Comparison of ENCODE assay signal across 26 cellular contexts in genomic region chr7:1274876-1275684, GRCh38. TPM values are rescaled to one million over a fixed set of nuclear protein-coding genes. Genes with fewer than 3 reads are reported as not detected.
DNase-seq lines count a peak whose midpoint lies in the region; ATAC-seq, FAIRE-seq and TF ChIP-seq lines count a peak whose summit lies in the region.
"Had no signal": no experiment of that assay in that cellular context is flagged by ENCODE, and none has a peak within 500 bp of the region (broad histone marks: within the 10 kb centered on the region; RNA-seq: fewer than 3 reads in every experiment).

No MANE protein-coding gene starts in this region.

- POLR2A ChIA-PET in SK-N-SH (lab: Yijun Ruan, JAX): no interaction called here

- no peaks in the 10 kb centered on the region for H4K20me1 ChIP-seq in SK-N-SH (ENCODE audit: insufficient read depth)

- H3K9ac ChIP-seq in SK-N-SH: no peak overlapping the region

- no peak for TF ChIP-seq RAD21 in SK-N-SH (IDR thresholded peaks at IDR 0.05; ENCODE audit: low read length)

- 16% methylated on average over 33 of the region's 39 CpGs for WGBS in SK-N-SH (ENCODE audit: low lambda C conversion rate)
- WGBS in psoas muscle, 3 donors: 58 to 61% (median 61%) methylated on average over 31 to 39 of the region's 39 CpGs

- no peak overlapping the region for H3K4me2 ChIP-seq in SK-N-SH
- H3K4me2 ChIP-seq: GM23338 had no signal

- ATAC-seq in SK-N-SH treated with all-trans-retinoic acid at 6 μM for 48 hours (no peak; the same call in 2 of the 3 replicates), psoas muscle (no peak)
- ATAC-seq: GM23338 had no signal

- H3K27me3 ChIP-seq in SK-N-SH (ENCODE audit: insufficient read depth) (peaks cover 72% of the 10 kb centered on the region), psoas muscle (ENCODE audit: insufficient read depth in 3 of 3, low read length in 2 of 3) (peaks cover 0 to 58% (median 11%) of the 10 kb centered on the region in 3 donors)
- H3K27me3 ChIP-seq: MG63 had no signal

- CTCF ChIA-PET in SK-N-SH (lab: Yijun Ruan, JAX): interaction anchor here (0.7 to 2.0 kb wide), 5 partner anchors 12 to 158 kb away, joined by 3 to 5 read pairs (median 3); no protein-coding TSS in a partner anchor

- H3K4me1 ChIP-seq in SK-N-SH (ENCODE audit: control insufficient read depth in 1 of 2, insufficient read depth in 2 of 2, low read depth in 1 of 2, low read length in 1 of 2) (no peaks in the 10 kb centered on the region), psoas muscle (no peaks in the 10 kb centered on the region)

- H3K9me3 ChIP-seq in SK-N-SH (no peaks in the 10 kb centered on the region), psoas muscle (no peaks in the 10 kb centered on the region)
- H3K9me3 ChIP-seq: MG63 had no signal

- H3K4me3 ChIP-seq in SK-N-SH (ENCODE audit: low read depth in 2 of 2, low read length in 1 of 2): no peak overlapping the region
- H3K4me3 ChIP-seq in psoas muscle: no peak overlapping the region
- H3K4me3 ChIP-seq: GM23338, MG63 had no signal

- H3K27ac ChIP-seq in SK-N-SH (ENCODE audit: low read depth in 2 of 2, low read length in 1 of 2) (no peak overlapping the region), psoas muscle (no peak overlapping the region)
- H3K27ac ChIP-seq: HL-60 had no signal

- H3K79me2 ChIP-seq in SK-N-SH (ENCODE audit: insufficient read depth): no peaks in the 10 kb centered on the region

- no peak for FAIRE-seq in frontal cortex (lab: Jason Lieb, UNC)
- FAIRE-seq: A204.1, GM12891, GM18507 had no signal

- DNase-seq in SK-N-SH: peak; percentile 71
- DNase-seq in NCI-H2171 (lab: John Stamatoyannopoulos, UW): peak; percentile 77
- peak; percentile 61 to 62 for DNase-seq in frontal cortex (ENCODE audit: low spot score in 2 of 2)
- DNase-seq in psoas muscle: peak; percentile 4 to 34
- DNase-seq in activated CD4-positive, alpha-beta T cell treated with anti-CD3 and anti-CD28 coated beads, Interleukin-2, amount 50 U/mL, for 1 hour: no peak
- no peak for DNase-seq in dermis blood vessel endothelial cell
- DNase-seq: CD4-positive, alpha-beta T cell; DMS53; EL; HCEC 1CT; Kasumi-1; MG63; NCI-H1048; NCI-H2029 treated with DMSO at 0.1 percent for 48 hours; NCI-H510A; NCI-H82; OCI-M1; SHP77 treated with DMSO at 0.1 percent for 48 hours had no signal

- H3F3A ChIP-seq in SK-N-SH (replicated peaks; ENCODE audit: insufficient read depth): no peaks in the 10 kb centered on the region

- intact Hi-C loops in psoas muscle (cut with DNase I): no loop called here

- TF ChIP-seq EP300 in SK-N-SH (IDR thresholded peaks at IDR 0.05; ENCODE audit: borderline replicate concordance in 1 of 2, low read depth in 1 of 2, low read length in 1 of 2): no peak

- TF ChIP-seq CTCF in SK-N-SH (IDR thresholded peaks at IDR 0.05) (no peak), psoas muscle (IDR thresholded peaks at IDR 0.05) (no peak)

- H3K36me3 ChIP-seq in SK-N-SH (replicated peaks in 1 of 2; ENCODE audit: control insufficient read depth in 1 of 2, insufficient read depth in 2 of 2, low read length in 1 of 2) (no peaks in the 10 kb centered on the region), psoas muscle (ENCODE audit: insufficient read depth in 1 of 2, low read depth in 1 of 2) (no peaks in the 10 kb centered on the region)
- H3K36me3 ChIP-seq: MG63 had no signal

- no peaks in the 10 kb centered on the region for H3K9me2 ChIP-seq in SK-N-SH

- no peak overlapping the region for H2AFZ ChIP-seq in SK-N-SH (ENCODE audit: low read depth)
- H2AFZ ChIP-seq: GM23338 had no signal

TF ChIP-seq in SK-N-SH, 30 proteins besides CTCF, POLR2A, EP300 and RAD21:
- TF ChIP-seq FOXJ3 (CRISPR knock-in tag; IDR thresholded peaks at IDR 0.05) (no peak), GABPA (IDR thresholded peaks at IDR 0.05; ENCODE audit: low read depth) (no peak), ZBTB33 (IDR thresholded peaks at IDR 0.05; ENCODE audit: borderline replicate concordance, low read depth) (no peak), RCOR1 (IDR thresholded peaks at IDR 0.05; ENCODE audit: low read length) (no peak), TCF12 (IDR thresholded peaks at IDR 0.05) (no peak)

TF ChIP-seq in SK-N-SH treated with all-trans-retinoic acid at 6 μM for 48 hours, 23 proteins besides CTCF, POLR2A, EP300 and RAD21:
- TF ChIP-seq CSDC2 (CRISPR knock-in tag; IDR thresholded peaks at IDR 0.05) (no peak), PPARA (CRISPR knock-in tag; IDR thresholded peaks at IDR 0.05; ENCODE audit: borderline replicate concordance) (no peak), CSRNP3 (CRISPR knock-in tag; IDR thresholded peaks at IDR 0.05) (no peak), ZFP30 (CRISPR knock-in tag; IDR thresholded peaks at IDR 0.05) (no peak), RARB (CRISPR knock-in tag; IDR thresholded peaks at IDR 0.05) (no peak), TOX (CRISPR knock-in tag; IDR thresholded peaks at IDR 0.05; ENCODE audit: borderline replicate concordance) (no peak), BACH2 (CRISPR knock-in tag; IDR thresholded peaks at IDR 0.05; ENCODE audit: borderline replicate concordance) (no peak), GLIS3 (CRISPR knock-in tag; IDR thresholded peaks at IDR 0.05) (no peak), ZNF8 (CRISPR knock-in tag; IDR thresholded peaks at IDR 0.05) (no peak), ZC3H10 (CRISPR knock-in tag; IDR thresholded peaks at IDR 0.05) (no peak), ZFP3 (CRISPR knock-in tag; IDR thresholded peaks at IDR 0.05) (no peak)

RNA-seq across cellular contexts. Expression of gene UNCX, which starts 42.4 kb away (rescaled TPM):
- polyA plus RNA-seq in SK-N-SH (2012; rRNA removed) (not detected in 2 replicates), psoas muscle (not detected)
- not detected in 2 replicates for polyA plus RNA-seq in SK-N-SH (2012; cell fraction: cytosol; rRNA removed)
- not detected in 2 replicates for polyA plus RNA-seq in SK-N-SH (2012; cell fraction: nucleus; rRNA removed)
- total RNA-seq in frontal cortex (not detected), psoas muscle (not detected), dermis blood vessel endothelial cell (not detected in 2 replicates)
- total RNA-seq: CD4-positive, alpha-beta T cell; GM23338; HT1080 had no signal
- polyA plus RNA-seq: BJ, GM23338 had no signal

Comparison
In these comparisons a context has a peak if more than half of its experiments do, and no peak if none do; other contexts are left out.
1. DNase-seq: peak in SK-N-SH (single experiment), NCI-H2171 (single experiment), frontal cortex (2 of 2) and psoas muscle (2 of 2); none in activated CD4-positive, alpha-beta T cell treated with anti-CD3 and anti-CD28 coated beads, Interleukin-2, amount 50 U/mL, for 1 hour (single experiment) and dermis blood vessel endothelial cell (single experiment).